10 cellular contexts compared by ENCODE assay signal in the genomic region with DNA sequence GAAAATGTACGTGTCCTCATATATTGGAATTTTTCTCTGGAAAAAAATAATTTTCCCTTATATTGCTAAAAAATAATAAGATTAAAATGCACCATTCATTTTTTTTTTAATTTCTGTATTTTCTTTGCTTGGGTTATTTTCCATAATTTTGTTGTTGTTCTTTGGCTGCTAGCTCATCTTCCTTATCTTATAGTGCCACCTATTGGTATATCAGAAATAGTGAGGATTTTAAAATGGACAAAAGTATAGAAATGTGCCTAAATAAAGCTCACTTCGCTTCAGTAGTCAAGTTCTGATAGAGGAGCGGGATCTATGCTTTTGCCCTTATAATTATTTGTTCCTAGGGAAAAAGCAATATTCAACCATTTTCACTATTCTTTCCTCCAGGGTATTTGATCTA.
DNase-seq lines count a peak whose midpoint lies in the region; ATAC-seq and TF ChIP-seq lines count a peak whose summit lies in the region.
"Had no signal": no experiment of that assay in that cellular context is flagged by ENCODE, and none has a peak within 500 bp of the region (broad histone marks: within the 10 kb centered on the region; RNA-seq: fewer than 3 reads in every experiment).

No MANE protein-coding gene starts in this region.

- H3K4me2 ChIP-seq in OCI-LY7 (ENCODE audit: low read length): no peak overlapping the region

- no TSS peak for BruUV-seq in OCI-LY7 (replicated peaks; lab: Mats Ljungman, UMichigan)

- H3K4me3 ChIP-seq in OCI-LY7 (ENCODE audit: low read depth, low read length, poor library complexity, severe bottlenecking) (no peak overlapping the region), fibroblast of villous mesenchyme (ENCODE audit: low read depth, low read length) (no peak overlapping the region)

- no peak overlapping the region for H2AFZ ChIP-seq in OCI-LY7 (ENCODE audit: low read length)

- CTCF ChIA-PET in OCI-LY7 (lab: Charles Lee; ENCODE audit: unreplicated experiment): no interaction called here
- CTCF ChIA-PET in activated CD8-positive, alpha-beta T cell treated with anti-CD3 and anti-CD28 coated beads for 36 hours (lab: Charles Lee): interaction anchor here (0.6 to 1.4 kb wide), 2 partner anchors 13 to 135 kb away, joined by 3 read pairs; no protein-coding TSS in a partner anchor

- POLR2A ChIA-PET in OCI-LY7 (lab: Charles Lee): interaction anchor here (0.8 kb wide), 1 partner anchor 10 kb away, joined by 3 read pairs; no protein-coding TSS in a partner anchor
- POLR2A ChIA-PET in activated CD8-positive, alpha-beta T cell treated with anti-CD3 and anti-CD28 coated beads for 36 hours (lab: Charles Lee): no interaction called here

- no peaks in the 10 kb centered on the region for H3K4me1 ChIP-seq in OCI-LY7 (ENCODE audit: insufficient read depth, low read length, poor library complexity, severe bottlenecking)

- H3K27ac ChIP-seq in OCI-LY7 (ENCODE audit: low read depth, low read length, poor library complexity, severe bottlenecking): no peak overlapping the region

- H3K9me3 Mint-ChIP-seq in activated CD8-positive, alpha-beta T cell treated with anti-CD3 and anti-CD28 coated beads for 36 hours: no peaks in the 10 kb centered on the region
- H3K9me3 Mint-ChIP-seq: activated naive CD4-positive, alpha-beta T cell treated with anti-CD3 and anti-CD28 coated beads, Interleukin-2, amount 50 U/mL, for 24 hours had no signal

- H3K9me2 ChIP-seq in OCI-LY7 (ENCODE audit: insufficient read depth, low read length): no peaks in the 10 kb centered on the region

- H3K79me2 ChIP-seq in OCI-LY7 (ENCODE audit: insufficient read depth, low read depth, low read length): no peaks in the 10 kb centered on the region

- H3K36me3 Mint-ChIP-seq in activated CD8-positive, alpha-beta T cell treated with anti-CD3 and anti-CD28 coated beads for 36 hours (ENCODE audit: low read depth): no peaks in the 10 kb centered on the region
- H3K36me3 Mint-ChIP-seq: activated naive CD4-positive, alpha-beta T cell treated with anti-CD3 and anti-CD28 coated beads, Interleukin-2, amount 50 U/mL, for 24 hours had no signal

- no peak for ATAC-seq in GM21723 (IDR thresholded peaks at IDR 0.05; ENCODE audit: unreplicated experiment)
- ATAC-seq in GM18858 (IDR thresholded peaks at IDR 0.05; ENCODE audit: unreplicated experiment): no peak
- ATAC-seq in stimulated activated naive CD8-positive, alpha-beta T cell treated with anti-CD3 and anti-CD28 coated beads, Interleukin-15, Interleukin-2, amounts not matched to agents 100 U/mL and 50 U/mL, for 24 hours: no peak
- ATAC-seq in activated CD8-positive, alpha-beta T cell treated with anti-CD3 and anti-CD28 coated beads for 36 hours: no peak

- H3K4me3 Mint-ChIP-seq in activated CD8-positive, alpha-beta T cell treated with anti-CD3 and anti-CD28 coated beads for 36 hours: no peak overlapping the region
- H3K4me3 Mint-ChIP-seq: activated naive CD4-positive, alpha-beta T cell treated with anti-CD3 and anti-CD28 coated beads, Interleukin-2, amount 50 U/mL, for 24 hours had no signal

- no peak overlapping the region for H3K27ac Mint-ChIP-seq in activated CD8-positive, alpha-beta T cell treated with anti-CD3 and anti-CD28 coated beads for 36 hours
- H3K27ac Mint-ChIP-seq: activated naive CD4-positive, alpha-beta T cell treated with anti-CD3 and anti-CD28 coated beads, Interleukin-2, amount 50 U/mL, for 24 hours had no signal

- peak; percentile 64 for TF ChIP-seq CTCF in OCI-LY7 (conservative IDR thresholded peaks at IDR 0.05; ENCODE audit: low read length)
- peak; percentile 12 for TF ChIP-seq CTCF in fibroblast of villous mesenchyme (IDR thresholded peaks at IDR 0.05; ENCODE audit: insufficient read depth, low read depth, low read length)
- TF ChIP-seq CTCF in activated CD8-positive, alpha-beta T cell treated with anti-CD3 and anti-CD28 coated beads for 36 hours (IDR thresholded peaks at IDR 0.05): no peak

- no peaks in the 10 kb centered on the region for H3K4me1 Mint-ChIP-seq in activated CD8-positive, alpha-beta T cell treated with anti-CD3 and anti-CD28 coated beads for 36 hours (ENCODE audit: low read depth)
- H3K4me1 Mint-ChIP-seq: activated naive CD4-positive, alpha-beta T cell treated with anti-CD3 and anti-CD28 coated beads, Interleukin-2, amount 50 U/mL, for 24 hours had no signal

- no peaks in the 10 kb centered on the region for H4K20me1 ChIP-seq in OCI-LY7 (ENCODE audit: insufficient read depth, low read length)

- no peaks in the 10 kb centered on the region for H3K27me3 Mint-ChIP-seq in activated CD8-positive, alpha-beta T cell treated with anti-CD3 and anti-CD28 coated beads for 36 hours
- H3K27me3 Mint-ChIP-seq: activated naive CD4-positive, alpha-beta T cell treated with anti-CD3 and anti-CD28 coated beads, Interleukin-2, amount 50 U/mL, for 24 hours had no signal

- no peaks in the 10 kb centered on the region for H3K36me3 ChIP-seq in OCI-LY7 (ENCODE audit: insufficient read depth, low read length)

- DNase-seq in SKM-1 (lab: John Stamatoyannopoulos, UW; ENCODE audit: unreplicated experiment) (peak; percentile 0), SKM-1 treated with dmso at 0.1 percent for 144 hours (lab: John Stamatoyannopoulos, UW; ENCODE audit: unreplicated experiment) (no peak), OCI-LY7 (ENCODE audit: low spot score) (no peak), fibroblast of villous mesenchyme (ENCODE audit: low read depth) (no peak)
- DNase-seq in stimulated activated naive CD8-positive, alpha-beta T cell treated with anti-CD3 and anti-CD28 coated beads, Interleukin-15, Interleukin-2, amounts not matched to agents 100 U/mL and 50 U/mL, for 24 hours: no peak
- no peak for DNase-seq in activated CD8-positive, alpha-beta T cell treated with anti-CD3 and anti-CD28 coated beads for 36 hours
- DNase-seq: C1 segment of cervical spinal cord had no signal

- intact Hi-C loops in OCI-LY7 (cut with micrococcal nuclease; ENCODE audit: unreplicated experiment): no loop called here
- intact Hi-C loops in activated CD8-positive, alpha-beta T cell treated with anti-CD3 and anti-CD28 coated beads for 36 hours (cut with micrococcal nuclease): no loop called here

- no peaks in the 10 kb centered on the region for H3K9me3 ChIP-seq in OCI-LY7 (ENCODE audit: low read length)
